ENCODE assay signal across 1 cellular context in the genomic region with DNA sequence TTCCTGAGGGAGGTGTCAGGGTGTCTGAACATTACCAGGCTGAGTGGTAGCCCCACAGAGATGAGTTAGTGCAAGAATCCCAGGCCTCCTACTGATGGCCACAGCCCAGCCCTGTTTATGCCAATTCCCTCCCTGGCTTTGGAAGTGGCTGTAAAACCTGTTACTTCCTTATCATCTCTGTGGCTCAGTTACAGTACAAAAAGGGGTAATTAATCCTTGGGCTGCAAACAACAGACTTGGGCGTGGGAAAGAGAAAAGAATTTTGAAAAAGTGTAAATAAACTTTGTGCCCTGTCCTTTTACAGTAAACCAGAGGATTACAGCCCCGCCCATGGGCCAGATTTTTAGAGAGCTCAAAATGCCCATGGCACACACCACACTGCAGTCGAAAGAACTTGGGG.
TF ChIP-seq lines count a peak whose summit lies in the region.

No MANE protein-coding gene starts in this region.

TF ChIP-seq in HepG2, 621 proteins besides CTCF, POLR2A, EP300 and RAD21 (continued from another document):
- TF ChIP-seq ZHX2 (IDR thresholded peaks at IDR 0.05; ENCODE audit: low read depth) = no peak
- no peak for TF ChIP-seq ZHX2 (CRISPR knock-in tag; IDR thresholded peaks at IDR 0.05; ENCODE audit: borderline replicate concordance)
- no peak for TF ChIP-seq ERF (CRISPR knock-in tag; IDR thresholded peaks at IDR 0.05)
- TF ChIP-seq ZNF264 (CRISPR knock-in tag; IDR thresholded peaks at IDR 0.05) = no peak
- no peak for TF ChIP-seq STAT6 (CRISPR knock-in tag; IDR thresholded peaks at IDR 0.05; ENCODE audit: borderline replicate concordance)
- TF ChIP-seq BCLAF1 (IDR thresholded peaks at IDR 0.05) = no peak
TF ChIP-seq in HepG2: peak in this region for 4.
